In the genomic region with DNA sequence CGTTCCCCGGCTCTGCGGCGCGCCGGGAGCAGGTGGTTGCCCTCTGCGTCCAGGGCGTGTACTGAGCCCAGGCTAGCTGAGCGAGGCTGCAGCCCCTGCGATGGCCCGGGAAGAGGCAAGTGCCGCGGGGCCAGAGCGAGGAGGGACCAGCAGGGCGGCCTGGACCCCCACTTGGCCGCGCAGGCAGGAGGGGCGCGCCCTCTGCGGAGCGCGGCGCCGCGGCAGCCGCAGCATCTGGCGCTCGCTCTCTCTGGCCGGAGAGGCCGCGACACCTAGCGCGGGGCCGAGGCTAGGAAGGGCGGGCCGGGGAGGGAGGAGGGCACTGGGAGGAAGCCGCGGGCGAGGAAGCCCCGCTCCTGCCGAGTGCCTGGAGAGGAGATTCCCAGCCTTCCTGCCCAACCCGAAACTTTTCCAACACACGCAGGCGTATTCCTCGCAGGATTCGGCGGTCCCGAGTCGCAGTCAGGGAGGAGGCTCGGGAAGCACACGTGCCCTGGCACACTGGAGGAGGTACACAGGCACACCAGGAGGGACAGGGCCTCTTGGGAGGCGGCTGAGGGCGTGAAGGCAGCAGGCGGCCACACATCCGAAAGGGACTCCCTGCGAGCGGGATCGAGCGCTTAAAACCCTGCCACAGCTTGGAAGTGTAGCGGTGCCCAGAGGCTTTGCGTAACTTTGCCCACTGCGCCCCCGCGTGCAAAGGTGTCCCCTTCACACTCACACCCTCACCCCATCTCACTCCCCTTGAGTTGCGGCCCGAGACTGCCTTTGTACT, we compare ENCODE assay signal across 1 cellular context.
TF ChIP-seq lines count a peak whose summit lies in the region.

No MANE protein-coding gene starts in this region.

TF ChIP-seq in SK-N-SH treated with all-trans-retinoic acid at 6 μM for 48 hours, 23 proteins besides CTCF, POLR2A, EP300 and RAD21 (continued from another document):
- TF ChIP-seq, protein P1, sequence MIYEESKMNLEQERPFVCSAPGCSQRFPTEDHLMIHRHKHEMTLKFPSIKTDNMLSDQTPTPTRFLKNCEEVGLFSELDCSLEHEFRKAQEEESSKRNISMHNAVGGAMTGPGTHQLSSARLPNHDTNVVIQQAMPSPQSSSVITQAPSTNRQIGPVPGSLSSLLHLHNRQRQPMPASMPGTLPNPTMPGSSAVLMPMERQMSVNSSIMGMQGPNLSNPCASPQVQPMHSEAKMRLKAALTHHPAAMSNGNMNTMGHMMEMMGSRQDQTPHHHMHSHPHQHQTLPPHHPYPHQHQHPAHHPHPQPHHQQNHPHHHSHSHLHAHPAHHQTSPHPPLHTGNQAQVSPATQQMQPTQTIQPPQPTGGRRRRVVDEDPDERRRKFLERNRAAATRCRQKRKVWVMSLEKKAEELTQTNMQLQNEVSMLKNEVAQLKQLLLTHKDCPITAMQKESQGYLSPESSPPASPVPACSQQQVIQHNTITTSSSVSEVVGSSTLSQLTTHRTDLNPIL (CRISPR knock-in tag; IDR thresholded peaks at IDR 0.05; ENCODE audit: low read depth): no peak
- TF ChIP-seq, protein P2, sequence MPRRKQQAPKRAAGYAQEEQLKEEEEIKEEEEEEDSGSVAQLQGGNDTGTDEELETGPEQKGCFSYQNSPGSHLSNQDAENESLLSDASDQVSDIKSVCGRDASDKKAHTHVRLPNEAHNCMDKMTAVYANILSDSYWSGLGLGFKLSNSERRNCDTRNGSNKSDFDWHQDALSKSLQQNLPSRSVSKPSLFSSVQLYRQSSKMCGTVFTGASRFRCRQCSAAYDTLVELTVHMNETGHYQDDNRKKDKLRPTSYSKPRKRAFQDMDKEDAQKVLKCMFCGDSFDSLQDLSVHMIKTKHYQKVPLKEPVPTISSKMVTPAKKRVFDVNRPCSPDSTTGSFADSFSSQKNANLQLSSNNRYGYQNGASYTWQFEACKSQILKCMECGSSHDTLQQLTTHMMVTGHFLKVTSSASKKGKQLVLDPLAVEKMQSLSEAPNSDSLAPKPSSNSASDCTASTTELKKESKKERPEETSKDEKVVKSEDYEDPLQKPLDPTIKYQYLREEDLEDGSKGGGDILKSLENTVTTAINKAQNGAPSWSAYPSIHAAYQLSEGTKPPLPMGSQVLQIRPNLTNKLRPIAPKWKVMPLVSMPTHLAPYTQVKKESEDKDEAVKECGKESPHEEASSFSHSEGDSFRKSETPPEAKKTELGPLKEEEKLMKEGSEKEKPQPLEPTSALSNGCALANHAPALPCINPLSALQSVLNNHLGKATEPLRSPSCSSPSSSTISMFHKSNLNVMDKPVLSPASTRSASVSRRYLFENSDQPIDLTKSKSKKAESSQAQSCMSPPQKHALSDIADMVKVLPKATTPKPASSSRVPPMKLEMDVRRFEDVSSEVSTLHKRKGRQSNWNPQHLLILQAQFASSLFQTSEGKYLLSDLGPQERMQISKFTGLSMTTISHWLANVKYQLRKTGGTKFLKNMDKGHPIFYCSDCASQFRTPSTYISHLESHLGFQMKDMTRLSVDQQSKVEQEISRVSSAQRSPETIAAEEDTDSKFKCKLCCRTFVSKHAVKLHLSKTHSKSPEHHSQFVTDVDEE (CRISPR knock-in tag; IDR thresholded peaks at IDR 0.05): no peak
- no peak for TF ChIP-seq ESRRG (CRISPR knock-in tag; IDR thresholded peaks at IDR 0.05)
